18 cellular contexts compared by ENCODE assay signal in genomic region chr6:162497371-162497770, GRCh38.
A peak's percentile ranks its signal among the peaks of the same experiment; 100 is the strongest.
DNase-seq lines count a peak whose midpoint lies in the region; ATAC-seq, FAIRE-seq and TF ChIP-seq lines count a peak whose summit lies in the region.
"Had no signal": no experiment of that assay in that cellular context is flagged by ENCODE, and none has a peak within 500 bp of the region (broad histone marks: within the 10 kb centered on the region; RNA-seq: fewer than 3 reads in every experiment).

No MANE protein-coding gene starts in this region.

- H4K20me1 ChIP-seq in neural cell (ENCODE audit: insufficient read depth), result no peaks in the 10 kb centered on the region

- no peak for FAIRE-seq in RCC 7860 (lab: Jason Lieb, UNC)
- FAIRE-seq: A204.1, D721Med, G401.6, GM12891, GM19239, H1 had no signal

- ATAC-seq in sciatic nerve (peak; percentile 42), HG03280 (IDR thresholded peaks at IDR 0.05; ENCODE audit: unreplicated experiment) (no peak)

- intact Hi-C loops in sciatic nerve (cut with DNase I) (no loop called here), esophagus muscularis mucosa (cut with DNase I) (no loop called here)

- peak; percentile 37 for TF ChIP-seq RAD21 in neural cell (conservative IDR thresholded peaks at IDR 0.05)

- no peak overlapping the region for H3K9ac ChIP-seq in neural cell (ENCODE audit: low read length)

- H3K4me2 ChIP-seq in neural cell (ENCODE audit: low read length), result no peak overlapping the region

- no peaks in the 10 kb centered on the region for H3K4me1 ChIP-seq in esophagus muscularis mucosa
- H3K4me1 ChIP-seq: Caco-2 had no signal

- TF ChIP-seq POLR2A in esophagus muscularis mucosa (IDR thresholded peaks at IDR 0.05; ENCODE audit: low read depth), result no peak

- no peaks in the 10 kb centered on the region for H3K9me2 ChIP-seq in neural cell (ENCODE audit: insufficient read depth, low read length)

- H3K36me3 ChIP-seq in neural cell (ENCODE audit: insufficient read depth, low read length) (no peaks in the 10 kb centered on the region), esophagus muscularis mucosa (no peaks in the 10 kb centered on the region)

- H2AFZ ChIP-seq in neural cell (ENCODE audit: low read depth, low read length), result no peak overlapping the region

- H3K9me3 ChIP-seq in neural cell (ENCODE audit: low read length) (no peaks in the 10 kb centered on the region), esophagus muscularis mucosa (no peaks in the 10 kb centered on the region)
- H3K9me3 ChIP-seq: Caco-2 had no signal

- no peaks in the 10 kb centered on the region for H3K27me3 ChIP-seq in neural cell (ENCODE audit: insufficient read depth, low read depth, low read length)
- H3K27me3 ChIP-seq in esophagus muscularis mucosa, result no peaks in the 10 kb centered on the region

- H3K27ac ChIP-seq in neural cell (ENCODE audit: low read length) (no peak overlapping the region), esophagus muscularis mucosa (replicated peaks in 1 of 4) (no peak overlapping the region)
- H3K27ac ChIP-seq: C4-2B, HL-60 had no signal

- no peaks in the 10 kb centered on the region for H3F3A ChIP-seq in neural cell (ENCODE audit: insufficient read depth, low read length, poor library complexity, severe bottlenecking)

- DNase-seq in globus pallidus (ENCODE audit: low spot score) (peak; percentile 67), sciatic nerve (ENCODE audit: low spot score) (no peak), RCC 7860 (ENCODE audit: low spot score) (no peak), esophagus muscularis mucosa (ENCODE audit: extremely low spot score) (no peak)
- DNase-seq: ACHN; Caco-2; CD4-positive, alpha-beta T cell; H9 had no signal

- TF ChIP-seq CTCF in neural cell (IDR thresholded peaks at IDR 0.05; ENCODE audit: poor library complexity, severe bottlenecking) (no peak), esophagus muscularis mucosa (IDR thresholded peaks at IDR 0.05) (no peak)

- TF ChIP-seq EP300 in neural cell (conservative IDR thresholded peaks at IDR 0.05; ENCODE audit: poor library complexity, severe bottlenecking), result no peak
- TF ChIP-seq EP300 in esophagus muscularis mucosa (IDR thresholded peaks at IDR 0.05), result no peak

- H3K4me3 ChIP-seq in neural cell (ENCODE audit: low read length), result no peak overlapping the region
- H3K4me3 ChIP-seq in esophagus muscularis mucosa, result no peak overlapping the region

- WGBS in esophagus muscularis mucosa, result 85% methylated on average over 5 of the region's 5 CpGs

- H3K79me2 ChIP-seq in neural cell (replicated peaks; ENCODE audit: insufficient read depth, low read length), result no peaks in the 10 kb centered on the region

TF ChIP-seq in neural cell, 6 proteins besides CTCF, POLR2A, EP300 and RAD21:
- TF ChIP-seq POLR2AphosphoS5 (IDR thresholded peaks at IDR 0.05) (no peak), SMC3 (conservative IDR thresholded peaks at IDR 0.05; ENCODE audit: poor library complexity) (peak; percentile 15), TAF1 (IDR thresholded peaks at IDR 0.05; ENCODE audit: low read depth) (no peak), MXI1 (conservative IDR thresholded peaks at IDR 0.05; ENCODE audit: poor library complexity, severe bottlenecking) (no peak), EZH2 (IDR thresholded peaks at IDR 0.05; ENCODE audit: borderline replicate concordance, insufficient read depth, low read length, poor library complexity, severe bottlenecking) (no peak)
- TF ChIP-seq, protein P1, sequence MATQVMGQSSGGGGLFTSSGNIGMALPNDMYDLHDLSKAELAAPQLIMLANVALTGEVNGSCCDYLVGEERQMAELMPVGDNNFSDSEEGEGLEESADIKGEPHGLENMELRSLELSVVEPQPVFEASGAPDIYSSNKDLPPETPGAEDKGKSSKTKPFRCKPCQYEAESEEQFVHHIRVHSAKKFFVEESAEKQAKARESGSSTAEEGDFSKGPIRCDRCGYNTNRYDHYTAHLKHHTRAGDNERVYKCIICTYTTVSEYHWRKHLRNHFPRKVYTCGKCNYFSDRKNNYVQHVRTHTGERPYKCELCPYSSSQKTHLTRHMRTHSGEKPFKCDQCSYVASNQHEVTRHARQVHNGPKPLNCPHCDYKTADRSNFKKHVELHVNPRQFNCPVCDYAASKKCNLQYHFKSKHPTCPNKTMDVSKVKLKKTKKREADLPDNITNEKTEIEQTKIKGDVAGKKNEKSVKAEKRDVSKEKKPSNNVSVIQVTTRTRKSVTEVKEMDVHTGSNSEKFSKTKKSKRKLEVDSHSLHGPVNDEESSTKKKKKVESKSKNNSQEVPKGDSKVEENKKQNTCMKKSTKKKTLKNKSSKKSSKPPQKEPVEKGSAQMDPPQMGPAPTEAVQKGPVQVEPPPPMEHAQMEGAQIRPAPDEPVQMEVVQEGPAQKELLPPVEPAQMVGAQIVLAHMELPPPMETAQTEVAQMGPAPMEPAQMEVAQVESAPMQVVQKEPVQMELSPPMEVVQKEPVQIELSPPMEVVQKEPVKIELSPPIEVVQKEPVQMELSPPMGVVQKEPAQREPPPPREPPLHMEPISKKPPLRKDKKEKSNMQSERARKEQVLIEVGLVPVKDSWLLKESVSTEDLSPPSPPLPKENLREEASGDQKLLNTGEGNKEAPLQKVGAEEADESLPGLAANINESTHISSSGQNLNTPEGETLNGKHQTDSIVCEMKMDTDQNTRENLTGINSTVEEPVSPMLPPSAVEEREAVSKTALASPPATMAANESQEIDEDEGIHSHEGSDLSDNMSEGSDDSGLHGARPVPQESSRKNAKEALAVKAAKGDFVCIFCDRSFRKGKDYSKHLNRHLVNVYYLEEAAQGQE (IDR thresholded peaks at IDR 0.05; ENCODE audit: borderline replicate concordance), result no peak
